24 cellular contexts compared by ENCODE assay signal in the genomic region with DNA sequence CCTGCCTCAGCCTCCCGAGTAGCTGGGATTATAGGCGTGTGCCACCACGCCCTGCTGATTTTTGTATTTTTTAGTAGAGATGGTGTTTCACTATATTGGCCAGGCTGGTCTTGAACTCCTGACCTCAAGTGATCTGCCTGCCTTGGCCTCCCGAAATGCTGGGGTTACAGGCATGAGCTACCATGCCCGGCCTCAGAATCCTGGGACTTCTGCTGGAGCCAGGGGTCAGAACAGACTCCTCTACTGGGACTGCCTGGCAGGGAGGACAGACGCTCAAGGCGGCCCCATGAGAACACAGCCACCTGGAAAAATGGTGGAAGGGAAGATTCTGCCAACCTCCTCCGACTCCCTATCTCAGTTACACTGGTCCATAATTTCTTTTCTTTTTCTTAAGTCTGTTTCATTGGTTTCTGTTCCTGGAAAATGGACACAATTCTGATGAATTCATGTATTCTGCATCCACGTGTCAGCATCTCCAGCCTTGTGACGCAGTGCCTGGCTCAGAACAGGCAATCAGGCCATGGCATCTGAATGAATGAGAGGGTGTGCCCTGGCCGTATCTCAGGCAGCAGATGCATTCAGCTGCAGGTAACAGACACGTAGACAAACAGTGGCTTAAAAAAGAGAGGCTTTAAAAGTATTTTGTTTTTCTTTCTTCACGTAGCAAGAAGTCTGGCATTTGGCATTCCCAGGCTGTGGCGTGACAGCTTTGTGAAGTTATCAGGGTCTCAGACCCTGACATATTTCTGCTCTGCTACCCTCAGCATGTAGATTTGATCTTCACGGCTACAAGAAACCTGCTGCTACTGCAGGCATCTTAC. TPM values are rescaled to one million over a fixed set of nuclear protein-coding genes. Genes with fewer than 3 reads are reported as not detected.
"Had no signal": no experiment of that assay in that cellular context is flagged by ENCODE, and none has a peak within 500 bp of the region (broad histone marks: within the 10 kb centered on the region; RNA-seq: fewer than 3 reads in every experiment).

No MANE protein-coding gene starts in this region.

- ATAC-seq: foreskin keratinocyte; gastroesophageal sphincter; left colon; mucosa of descending colon; natural killer cell treated with Interleukin-12 subunit alpha and Interleukin-12 subunit beta and Interleukin-15 and Interleukin-18, amount 100 ng/mL, for 72 hours; sciatic nerve; stimulated activated naive B cell treated with anti-CD40 and anti-IgM and Interleukin-4, amounts not matched to agents 10 μg/mL and 1 μg/mL and 100 μg/mL, for 72 hours had no signal

- DNase-seq: caudate nucleus; cerebellar nuclear complex; effector CD8-positive, alpha-beta T cell; endodermal cell; foreskin keratinocyte; hypothalamus; immature natural killer cell; islet precursor cell; kidney glomerular epithelial cell; left colon; mucosa of descending colon; naive B cell; stimulated activated CD4-positive, alpha-beta T cell treated with anti-CD3 and anti-CD28 coated beads, Interleukin-4, amount 100 ng/mL, for 4 hours; stimulated activated naive B cell treated with anti-CD40 and anti-IgM and Interleukin-4, amounts not matched to agents 10 μg/mL and 1 μg/mL and 100 μg/mL, for 72 hours; transverse colon had no signal

- H3K27ac ChIP-seq: epithelial cell of prostate, foreskin keratinocyte, gastroesophageal sphincter, parathyroid adenoma, thoracic aorta, transverse colon had no signal

- H3K4me1 ChIP-seq: foreskin keratinocyte, parathyroid adenoma had no signal

- H3K36me3 ChIP-seq: thoracic aorta, transverse colon had no signal

- H3K9ac ChIP-seq: parathyroid adenoma had no signal

- H3K27me3 ChIP-seq: esophagus muscularis mucosa, gastroesophageal sphincter had no signal

- H3K4me3 ChIP-seq: esophagus muscularis mucosa, gastroesophageal sphincter, lung, mucosa of descending colon, smooth muscle cell, thoracic aorta, transverse colon had no signal

- H3K9me3 ChIP-seq: mucosa of descending colon, transverse colon had no signal

- H3K4me2 ChIP-seq: smooth muscle cell had no signal

- H2AFZ ChIP-seq: parathyroid adenoma had no signal

RNA-seq across cellular contexts. Expression of gene SMIM38, which starts 4.8 kb away (rescaled TPM):
- total RNA-seq: foreskin keratinocyte had no signal
- polyA plus RNA-seq: foreskin keratinocyte, immature natural killer cell, smooth muscle cell had no signal
